ENCODE assay signal across 6 cellular contexts in genomic region chr16:30066882-30067583, GRCh38. TPM values are rescaled to one million over a fixed set of nuclear protein-coding genes. Genes with fewer than 3 reads are reported as not detected.
DNase-seq lines count a peak whose midpoint lies in the region; ATAC-seq, FAIRE-seq and TF ChIP-seq lines count a peak whose summit lies in the region.

No MANE protein-coding gene starts in this region.

- dilution Hi-C loops in keratinocyte (cut with MboI; ENCODE audit: extremely low pct_ligation_motif_present, low sequenced_read_pairs) = no loop called here

- H3K4me2 ChIP-seq in keratinocyte (ENCODE audit: control insufficient read depth, extremely low read depth, insufficient read depth, low read depth, low read length) = peak overlapping the region; percentile 97

- H3K27ac ChIP-seq in ACC112 (ENCODE audit: low read depth, low read length) (peak overlapping the region; percentile 93), SK-N-MC (peak overlapping the region; percentile 78), keratinocyte (ENCODE audit: control insufficient read depth, insufficient read depth, low read length) (peak overlapping the region; percentile 92)

- H3K9ac ChIP-seq in SK-N-MC (ENCODE audit: insufficient read length) (peak overlapping the region; percentile 94), keratinocyte (ENCODE audit: control insufficient read depth, extremely low read depth, insufficient read depth, low read length) (peak overlapping the region; percentile 95)

- no peak for ATAC-seq in HG02870 (IDR thresholded peaks at IDR 0.05; ENCODE audit: unreplicated experiment)

- H3K4me3 ChIP-seq in ACC112 (ENCODE audit: low read depth, low read length) (peak overlapping the region; percentile 97), SK-N-MC (peak overlapping the region; percentile 94), keratinocyte (ENCODE audit: control insufficient read depth in 2 of 3, extremely low read depth in 1 of 3, insufficient read depth in 2 of 3, low read depth in 1 of 3, low read length in 3 of 3) (peak overlapping the region; percentile 87 to 98 (median 96))

- peaks cover 52% of the 10 kb centered on the region for H3K36me3 ChIP-seq in ACC112 (ENCODE audit: insufficient read depth, low read length)
- H3K36me3 ChIP-seq in SK-N-MC (ENCODE audit: insufficient read depth, low read length) = peaks cover 56% of the 10 kb centered on the region
- H3K36me3 ChIP-seq in keratinocyte (ENCODE audit: control insufficient read depth in 2 of 2, extremely low read depth in 1 of 2, insufficient read depth in 2 of 2, low read length in 2 of 2) = peaks cover 42 to 50% of the 10 kb centered on the region in 2 experiments

- no peak for TF ChIP-seq CTCF in keratinocyte (optimal IDR thresholded peaks at IDR 0.05 in 1 of 3, IDR thresholded peaks at IDR 0.05 in 1 of 3, conservative IDR thresholded peaks at IDR 0.05 in 1 of 3; ENCODE audit: extremely low read depth in 1 of 3, insufficient read depth in 2 of 3, low read length in 3 of 3)

- H2AFZ ChIP-seq in ACC112 (ENCODE audit: low read length, unreplicated experiment) = no peak overlapping the region
- no peak overlapping the region for H2AFZ ChIP-seq in keratinocyte (ENCODE audit: control insufficient read depth, low read length)

- H3K9me3 ChIP-seq in SK-N-MC (ENCODE audit: low read depth, low read length) (no peaks in the 10 kb centered on the region), keratinocyte (ENCODE audit: control insufficient read depth, low read depth, low read length) (no peaks in the 10 kb centered on the region)

- H4K20me1 ChIP-seq in keratinocyte (ENCODE audit: control insufficient read depth, extremely low read depth, insufficient read depth, low read length) = peaks cover 40% of the 10 kb centered on the region

- no peaks in the 10 kb centered on the region for H3K27me3 ChIP-seq in ACC112 (ENCODE audit: insufficient read depth, low read length)
- no peaks in the 10 kb centered on the region for H3K27me3 ChIP-seq in keratinocyte (ENCODE audit: control insufficient read depth, extremely low read depth, insufficient read depth, low read length)

- peaks cover 58% of the 10 kb centered on the region for H3K79me2 ChIP-seq in ACC112 (ENCODE audit: control insufficient read depth, insufficient read depth, low read length, unreplicated experiment)
- H3K79me2 ChIP-seq in keratinocyte (ENCODE audit: control insufficient read depth, insufficient read depth, low read length) = peaks cover 54% of the 10 kb centered on the region

- no peak for FAIRE-seq in keratinocyte (lab: Jason Lieb, UNC)

- DNase-seq in SK-N-MC (ENCODE audit: low read depth, low spot score) = no peak
- no peak for DNase-seq in keratinocyte (ENCODE audit: low read depth, low spot score)
- no peak for DNase-seq in NCI-H2196 (lab: John Stamatoyannopoulos, UW; ENCODE audit: unreplicated experiment)
- DNase-seq in LoVo (ENCODE audit: low spot score) = no peak

- no peaks in the 10 kb centered on the region for H3K9me1 ChIP-seq in keratinocyte (ENCODE audit: control insufficient read depth, extremely low read depth, insufficient read depth, low read length)

- H3K4me1 ChIP-seq in ACC112 (ENCODE audit: control insufficient read depth, insufficient read depth, low read length, unreplicated experiment) (peaks cover 40% of the 10 kb centered on the region), keratinocyte (ENCODE audit: control insufficient read depth, extremely low read depth, insufficient read depth, low read length) (peaks cover 35% of the 10 kb centered on the region)

RNA-seq across cellular contexts. Expression of gene ALDOA, which starts 1.5 kb away (rescaled TPM):
- polyA plus RNA-seq in keratinocyte = 740 to 1,250 TPM (median 800 TPM) in 3 replicates
- 1,790 TPM for polyA plus RNA-seq in keratinocyte (2011; ENCODE audit: low read depth)
- 996 and 1,617 TPM in 2 replicates for polyA plus RNA-seq in keratinocyte (2011; cell fraction: cytosol; rRNA removed)
- 581 and 686 TPM in 2 replicates for polyA plus RNA-seq in keratinocyte (2011; cell fraction: nucleus; rRNA removed)
- polyA plus RNA-seq in keratinocyte (2012; ENCODE audit: low replicate concordance) = 1,357 and 1,695 TPM in 2 replicates
- polyA minus RNA-seq in keratinocyte = 1,099 to 2,593 TPM (median 1,237 TPM) in 3 replicates
- polyA minus RNA-seq in keratinocyte (2011; cell fraction: cytosol; rRNA and poly(A)+ RNA removed) = 2,380 TPM
- 410 and 424 TPM in 2 replicates for polyA minus RNA-seq in keratinocyte (2011; cell fraction: nucleus; rRNA and poly(A)+ RNA removed)

RNA-seq across cellular contexts. Expression of gene PPP4C, which starts 8.8 kb away (rescaled TPM):
- polyA plus RNA-seq in keratinocyte = 124 to 188 TPM (median 167 TPM) in 3 replicates
- polyA plus RNA-seq in keratinocyte (2011; ENCODE audit: low read depth) = 101 TPM
- 113 and 148 TPM in 2 replicates for polyA plus RNA-seq in keratinocyte (2011; cell fraction: cytosol; rRNA removed)
- polyA plus RNA-seq in keratinocyte (2011; cell fraction: nucleus; rRNA removed) = 120 and 128 TPM in 2 replicates
- 113 and 135 TPM in 2 replicates for polyA plus RNA-seq in keratinocyte (2012; ENCODE audit: low replicate concordance)
- 294 to 472 TPM (median 388 TPM) in 3 replicates for polyA minus RNA-seq in keratinocyte
- 300 TPM for polyA minus RNA-seq in keratinocyte (2011; cell fraction: cytosol; rRNA and poly(A)+ RNA removed)
- 58.5 and 62.4 TPM in 2 replicates for polyA minus RNA-seq in keratinocyte (2011; cell fraction: nucleus; rRNA and poly(A)+ RNA removed)

RNA-seq across cellular contexts. Expression of gene TBX6, which starts 24.7 kb away (rescaled TPM):
- polyA plus RNA-seq in keratinocyte = 0.06 to 0.18 TPM (median 0.18 TPM) in 3 replicates
- 0.77 TPM for polyA plus RNA-seq in keratinocyte (2011; ENCODE audit: low read depth)
- polyA plus RNA-seq in keratinocyte (2011; cell fraction: cytosol; rRNA removed) = 0.04 and 0.16 TPM in 2 replicates
- 0.32 and 0.61 TPM in 2 replicates for polyA plus RNA-seq in keratinocyte (2011; cell fraction: nucleus; rRNA removed)
- 0.31 and 0.71 TPM in 2 replicates for polyA plus RNA-seq in keratinocyte (2012; ENCODE audit: low replicate concordance)
- polyA minus RNA-seq in keratinocyte = 0.13 TPM in 1 of 3 replicates, not detected in the others
- polyA minus RNA-seq in keratinocyte (2011; cell fraction: cytosol; rRNA and poly(A)+ RNA removed) = not detected
- not detected in 2 replicates for polyA minus RNA-seq in keratinocyte (2011; cell fraction: nucleus; rRNA and poly(A)+ RNA removed)

RNA-seq across cellular contexts. Expression of gene YPEL3, which starts 29.0 kb away (rescaled TPM):
- 13.5 to 16.3 TPM (median 15.7 TPM) in 3 replicates for polyA plus RNA-seq in keratinocyte
- 72.9 TPM for polyA plus RNA-seq in keratinocyte (2011; ENCODE audit: low read depth)
- 9.4 and 21.3 TPM in 2 replicates for polyA plus RNA-seq in keratinocyte (2011; cell fraction: cytosol; rRNA removed)
- polyA plus RNA-seq in keratinocyte (2011; cell fraction: nucleus; rRNA removed) = 33.1 and 41.6 TPM in 2 replicates
- 23.9 and 110 TPM in 2 replicates for polyA plus RNA-seq in keratinocyte (2012; ENCODE audit: low replicate concordance)
- 4.7 to 16.4 TPM (median 8.6 TPM) in 3 replicates for polyA minus RNA-seq in keratinocyte
- 17.8 TPM for polyA minus RNA-seq in keratinocyte (2011; cell fraction: cytosol; rRNA and poly(A)+ RNA removed)
- polyA minus RNA-seq in keratinocyte (2011; cell fraction: nucleus; rRNA and poly(A)+ RNA removed) = 6.4 and 7.8 TPM in 2 replicates

RNA-seq across cellular contexts. Expression of gene TLCD3B, which starts 36.0 kb away (rescaled TPM):
- polyA plus RNA-seq in keratinocyte = 0.08 TPM in 1 of 3 replicates, not detected in the others
- not detected for polyA plus RNA-seq in keratinocyte (2011; ENCODE audit: low read depth)
- not detected in 2 replicates for polyA plus RNA-seq in keratinocyte (2011; cell fraction: cytosol; rRNA removed)
- not detected in 2 replicates for polyA plus RNA-seq in keratinocyte (2011; cell fraction: nucleus; rRNA removed)
- polyA plus RNA-seq in keratinocyte (2012; ENCODE audit: low replicate concordance) = not detected in 2 replicates
- not detected in 3 replicates for polyA minus RNA-seq in keratinocyte
- polyA minus RNA-seq in keratinocyte (2011; cell fraction: cytosol; rRNA and poly(A)+ RNA removed) = not detected
- not detected in 2 replicates for polyA minus RNA-seq in keratinocyte (2011; cell fraction: nucleus; rRNA and poly(A)+ RNA removed)
